In the genomic region with DNA sequence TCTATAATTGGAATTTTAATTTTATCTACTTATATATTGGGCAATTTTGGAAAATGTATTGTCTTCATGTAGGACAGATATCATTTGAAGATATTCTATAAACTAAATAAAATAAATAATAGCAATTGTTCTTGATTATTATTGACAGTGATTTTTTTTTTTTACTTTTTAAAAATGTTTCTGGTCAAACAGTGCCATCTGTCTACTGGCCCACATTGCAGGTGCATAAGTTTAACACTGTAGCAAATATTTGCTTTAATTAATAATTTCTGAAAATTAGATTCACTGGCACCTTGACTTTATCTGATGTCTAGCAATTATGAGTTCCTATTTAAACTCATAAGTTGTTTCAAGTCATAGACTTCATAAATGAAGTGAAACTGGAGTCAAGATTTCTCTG, we compare ENCODE assay signal across 19 cellular contexts. TPM values are rescaled to one million over a fixed set of nuclear protein-coding genes. Genes with fewer than 3 reads are reported as not detected.
DNase-seq lines count a peak whose midpoint lies in the region; ATAC-seq, FAIRE-seq and TF ChIP-seq lines count a peak whose summit lies in the region.
"Had no signal": no experiment of that assay in that cellular context is flagged by ENCODE, and none has a peak within 500 bp of the region (broad histone marks: within the 10 kb centered on the region; RNA-seq: fewer than 3 reads in every experiment).

No MANE protein-coding gene starts in this region.

- peak; percentile 82 for FAIRE-seq in A204.1 (lab: Jason Lieb, UNC)
- FAIRE-seq: H54 had no signal

- no peak overlapping the region for H3K4me3 Mint-ChIP-seq in effector memory CD8-positive, alpha-beta T cell
- H3K4me3 Mint-ChIP-seq in stimulated activated naive B cell treated with anti-CD40 and anti-IgM and Interleukin-4, amounts not matched to agents 10 μg/mL and 1 μg/mL and 100 μg/mL, for 72 hours, result no peak overlapping the region
- H3K4me3 Mint-ChIP-seq: CD4-positive, alpha-beta memory T cell had no signal

- no peaks in the 10 kb centered on the region for H3K36me3 ChIP-seq in gastroesophageal sphincter
- H3K36me3 ChIP-seq: MG63, Peyer's patch had no signal

- no peak overlapping the region for H3K27ac Mint-ChIP-seq in effector memory CD8-positive, alpha-beta T cell
- H3K27ac Mint-ChIP-seq in stimulated activated naive B cell treated with anti-CD40 and anti-IgM and Interleukin-4, amounts not matched to agents 10 μg/mL and 1 μg/mL and 100 μg/mL, for 72 hours, result no peak overlapping the region
- H3K27ac Mint-ChIP-seq: CD4-positive, alpha-beta memory T cell had no signal

- H3K4me1 Mint-ChIP-seq in effector memory CD8-positive, alpha-beta T cell (ENCODE audit: low read depth in 2 of 2), result no peaks in the 10 kb centered on the region
- H3K4me1 Mint-ChIP-seq in stimulated activated naive B cell treated with anti-CD40 and anti-IgM and Interleukin-4, amounts not matched to agents 10 μg/mL and 1 μg/mL and 100 μg/mL, for 72 hours, result no peaks in the 10 kb centered on the region
- H3K4me1 Mint-ChIP-seq: CD4-positive, alpha-beta memory T cell had no signal

- peak; percentile 61 for TF ChIP-seq CTCF in LNCaP clone FGC (IDR thresholded peaks at IDR 0.05; ENCODE audit: control insufficient read depth, extremely low read depth, insufficient read depth)
- TF ChIP-seq CTCF in choroid plexus epithelial cell (conservative IDR thresholded peaks at IDR 0.05; ENCODE audit: low read depth, low read length), result peak; percentile 17
- TF ChIP-seq CTCF in gastroesophageal sphincter (IDR thresholded peaks at IDR 0.05), result peak in 3 of 4 experiments; percentile 6 to 42 (median 17)

- TF ChIP-seq POLR2A in gastroesophageal sphincter (IDR thresholded peaks at IDR 0.05), result no peak

- H3K27me3 ChIP-seq in gastroesophageal sphincter, result no peaks in the 10 kb centered on the region
- H3K27me3 ChIP-seq: MG63, Peyer's patch had no signal

- H3K9me3 ChIP-seq in gastroesophageal sphincter, result peaks cover 0 to 5% (median 0%) of the 10 kb centered on the region in 3 donors
- H3K9me3 ChIP-seq: Peyer's patch had no signal

- DNase-seq in LNCaP clone FGC (ENCODE audit: low read depth) (no peak), choroid plexus epithelial cell (ENCODE audit: low read depth) (no peak), NCI-H345 (lab: John Stamatoyannopoulos, UW) (no peak)
- no peak for DNase-seq in effector memory CD8-positive, alpha-beta T cell
- no peak for DNase-seq in stimulated activated naive B cell treated with anti-CD40 and anti-IgM and Interleukin-4, amounts not matched to agents 10 μg/mL and 1 μg/mL and 100 μg/mL, for 72 hours
- DNase-seq: ACHN; CD4-positive, alpha-beta memory T cell; GF-D8; KG1; MG63; NCI-H1105; NCI-H187; NCI-H2171; NCI-H774; Peyer's patch; SHP77 treated with DMSO at 0.1 percent for 48 hours had no signal

- ATAC-seq in gastroesophageal sphincter, result no peak
- ATAC-seq in effector memory CD8-positive, alpha-beta T cell (replicated peaks), result no peak
- no peak for ATAC-seq in stimulated activated naive B cell treated with anti-CD40 and anti-IgM and Interleukin-4, amounts not matched to agents 10 μg/mL and 1 μg/mL and 100 μg/mL, for 72 hours (replicated peaks)

- H3K4me1 ChIP-seq in gastroesophageal sphincter, result peaks cover 0 to 7% (median 0%) of the 10 kb centered on the region in 3 donors
- H3K4me1 ChIP-seq: Peyer's patch had no signal

- H3K27me3 Mint-ChIP-seq in effector memory CD8-positive, alpha-beta T cell, result peaks cover 5 to 31% of the 10 kb centered on the region in 2 donors
- H3K27me3 Mint-ChIP-seq in stimulated activated naive B cell treated with anti-CD40 and anti-IgM and Interleukin-4, amounts not matched to agents 10 μg/mL and 1 μg/mL and 100 μg/mL, for 72 hours, result no peaks in the 10 kb centered on the region

- no peaks in the 10 kb centered on the region for H3K9me3 Mint-ChIP-seq in effector memory CD8-positive, alpha-beta T cell
- H3K9me3 Mint-ChIP-seq in stimulated activated naive B cell treated with anti-CD40 and anti-IgM and Interleukin-4, amounts not matched to agents 10 μg/mL and 1 μg/mL and 100 μg/mL, for 72 hours, result peaks cover 4 to 11% of the 10 kb centered on the region in 2 donors

- H3K27ac ChIP-seq in gastroesophageal sphincter, result no peak overlapping the region
- H3K27ac ChIP-seq: Peyer's patch had no signal

- TF ChIP-seq EP300 in gastroesophageal sphincter (IDR thresholded peaks at IDR 0.05), result no peak

- H3K36me3 Mint-ChIP-seq in effector memory CD8-positive, alpha-beta T cell (ENCODE audit: insufficient read depth), result no peaks in the 10 kb centered on the region
- no peaks in the 10 kb centered on the region for H3K36me3 Mint-ChIP-seq in stimulated activated naive B cell treated with anti-CD40 and anti-IgM and Interleukin-4, amounts not matched to agents 10 μg/mL and 1 μg/mL and 100 μg/mL, for 72 hours
- H3K36me3 Mint-ChIP-seq: CD4-positive, alpha-beta memory T cell had no signal

- H3K4me3 ChIP-seq in LNCaP clone FGC (ENCODE audit: low read depth, low read length), result no peak overlapping the region
- H3K4me3 ChIP-seq in choroid plexus epithelial cell (ENCODE audit: low read depth, low read length), result no peak overlapping the region
- H3K4me3 ChIP-seq in gastroesophageal sphincter, result no peak overlapping the region
- H3K4me3 ChIP-seq: MG63, Peyer's patch had no signal

RNA-seq across cellular contexts. Expression of a gene that starts 41.1 kb away (rescaled TPM):
- 100 to 1,000 TPM in 1 of 4 donors, 10 to 100 TPM in 3; 31.2 to 149 (median 82.5) TPM for total RNA-seq in gastroesophageal sphincter
